1 cellular context compared by ENCODE assay signal in the genomic region with DNA sequence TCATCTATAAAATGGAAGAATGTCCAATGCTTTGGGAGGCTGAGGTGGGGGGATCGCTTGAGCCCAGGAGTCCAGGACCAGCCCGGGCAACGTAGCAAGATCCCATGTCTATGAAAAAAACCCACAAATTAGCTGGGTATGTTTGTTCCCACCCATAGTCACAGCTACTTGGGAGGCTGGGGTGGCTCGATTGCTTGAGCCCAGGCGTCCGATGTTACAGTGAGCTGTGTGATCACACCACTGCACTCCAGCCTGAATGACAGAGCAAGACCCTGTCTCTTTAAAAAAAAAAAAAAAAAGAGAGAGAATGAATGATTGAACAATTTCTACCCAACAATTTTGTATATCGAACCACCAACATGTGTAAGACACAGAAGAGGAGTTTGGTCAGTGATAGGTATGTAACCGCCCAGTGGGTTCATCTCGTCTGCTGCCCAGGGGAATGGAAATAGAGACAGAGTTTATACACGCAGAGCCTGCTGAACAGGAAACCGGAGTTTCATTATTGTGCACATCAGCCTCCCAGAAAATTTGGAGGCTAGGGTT.
TF ChIP-seq lines count a peak whose summit lies in the region.

No MANE protein-coding gene starts in this region.

TF ChIP-seq in H1, 55 proteins besides CTCF, POLR2A, EP300 and RAD21:
- TF ChIP-seq HDAC2 (IDR thresholded peaks at IDR 0.05; ENCODE audit: borderline replicate concordance in 1 of 2, low read depth in 2 of 2, low read length in 2 of 2) = no peak
